10 cellular contexts compared by ENCODE assay signal in the genomic region with DNA sequence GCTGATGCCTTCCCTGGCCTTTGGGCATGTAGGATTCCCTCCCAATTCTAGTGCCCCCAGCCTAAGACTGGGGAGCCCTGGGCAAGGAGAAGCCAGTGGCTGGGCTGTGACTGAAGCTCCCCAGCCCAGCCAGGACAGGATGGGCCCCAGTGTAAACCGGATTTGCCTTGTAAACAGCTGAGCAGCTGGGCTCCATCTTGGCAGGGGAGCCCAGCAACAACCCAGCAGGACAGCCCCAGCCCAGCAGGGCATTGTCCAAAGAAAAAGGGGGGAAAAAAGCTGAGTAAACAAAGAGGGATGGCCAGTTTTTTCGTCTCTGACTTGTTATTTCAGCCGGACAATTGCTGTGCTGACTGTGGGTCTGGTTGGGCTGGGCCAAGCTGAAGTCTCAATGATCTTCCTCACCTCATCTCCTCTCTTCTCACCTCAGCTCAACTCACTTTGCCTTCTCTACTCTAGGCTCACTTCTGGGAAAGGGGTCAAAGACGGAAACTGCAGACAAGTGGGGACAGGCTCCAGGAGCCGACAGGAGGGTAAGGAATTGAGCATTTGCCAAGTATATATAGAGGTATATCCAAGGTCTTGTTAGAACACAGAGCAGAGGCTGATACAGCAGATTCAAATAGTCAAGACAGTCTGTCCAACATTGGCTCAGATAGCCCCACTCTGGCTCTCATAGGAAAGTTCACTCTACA.
DNase-seq lines count a peak whose midpoint lies in the region; ATAC-seq, FAIRE-seq and TF ChIP-seq lines count a peak whose summit lies in the region.
"Had no signal": no experiment of that assay in that cellular context is flagged by ENCODE, and none has a peak within 500 bp of the region (broad histone marks: within the 10 kb centered on the region; RNA-seq: fewer than 3 reads in every experiment).

No MANE protein-coding gene starts in this region.

- 71% methylated on average over 5 of the region's 5 CpGs; no CpG with 5 or more reads in 1 of the 2 experiments for WGBS in H1 (ENCODE audit: extremely low coverage in 1 of 2, insufficient coverage in 1 of 2, insufficient read length in 1 of 2, insufficient replicate concordance in 2 of 2, low coverage in 1 of 2, low lambda C conversion rate in 2 of 2, missing lambda C conversion rate in 1 of 2), 2 experiments

- H3K79me2 ChIP-seq in H1 (ENCODE audit: control insufficient read depth in 1 of 2, insufficient read depth in 2 of 2, low read length in 2 of 2): no peaks in the 10 kb centered on the region
- H3K79me2 ChIP-seq in osteoblast (ENCODE audit: insufficient read depth, low read length): no peaks in the 10 kb centered on the region

- H2BK120ac ChIP-seq in H1 (replicated peaks; ENCODE audit: low read depth, low read length): peak overlapping the region; percentile 16

- POLR2A ChIA-PET in H1 (lab: Charles Lee; ENCODE audit: partially characterized antibody): interaction anchor here (1.2 kb wide), 1 partner anchor 10 kb away, joined by 3 read pairs; no protein-coding TSS in a partner anchor

- H3K4me2 ChIP-seq in H1 (ENCODE audit: insufficient read depth in 1 of 2, low read depth in 2 of 2, low read length in 2 of 2) (no peak overlapping the region), osteoblast (ENCODE audit: insufficient read depth, low read length) (no peak overlapping the region)

- H4K20me1 ChIP-seq in H1 (replicated peaks in 1 of 2; ENCODE audit: control insufficient read depth in 1 of 2, insufficient read depth in 2 of 2, low read length in 2 of 2): no peaks in the 10 kb centered on the region
- H4K20me1 ChIP-seq in osteoblast (ENCODE audit: insufficient read depth, low read length): no peaks in the 10 kb centered on the region

- H3K79me1 ChIP-seq in H1 (ENCODE audit: low read depth, low read length): no peaks in the 10 kb centered on the region; the same call in 1 of the 2 replicates

- no peak overlapping the region for H3K23ac ChIP-seq in H1 (ENCODE audit: insufficient read length)

- H3K27me3 ChIP-seq in H1 (replicated peaks in 1 of 4; ENCODE audit: control insufficient read depth in 3 of 4, extremely low read depth in 1 of 4, insufficient read depth in 3 of 4, low read length in 3 of 4) (no peaks in the 10 kb centered on the region), osteoblast (ENCODE audit: insufficient read depth, low read length) (peaks cover 53% of the 10 kb centered on the region)

- H3K9ac ChIP-seq in H1 (replicated peaks in 1 of 4; ENCODE audit: extremely low read depth in 1 of 4, low read depth in 3 of 4, low read length in 3 of 4): no peak overlapping the region; a peak in 1 of 7 replicates

- H3K27ac ChIP-seq in H1 (ENCODE audit: low read depth, low read length) (peak overlapping the region; percentile 1; the same call in 1 of the 2 replicates), osteoblast (ENCODE audit: low read depth, low read length) (no peak overlapping the region)

- FAIRE-seq in H1 (lab: Jason Lieb, UNC): no peak

- H4K91ac ChIP-seq in H1 (replicated peaks; ENCODE audit: insufficient read length, low read length): no peak overlapping the region

- H3K4me3 ChIP-seq in H1 (ENCODE audit: extremely low read depth in 1 of 4, insufficient read depth in 2 of 4, low read depth in 3 of 4, low read length in 4 of 4): no peak overlapping the region
- H3K4me3 ChIP-seq in osteoblast (ENCODE audit: insufficient read depth, low read length): no peak overlapping the region

- H3K23me2 ChIP-seq in H1 (ENCODE audit: low read depth, low read length): no peaks in the 10 kb centered on the region

- no peak overlapping the region for H4K8ac ChIP-seq in H1 (ENCODE audit: extremely low read depth, insufficient read depth, low read length)

- H3K56ac ChIP-seq in H1 (replicated peaks; ENCODE audit: insufficient read length, low read depth, low read length): no peak overlapping the region

- H3K9me3 ChIP-seq in H1 (ENCODE audit: insufficient read depth in 2 of 2, low read depth in 1 of 2, low read length in 1 of 2): no peaks in the 10 kb centered on the region
- no peaks in the 10 kb centered on the region for H3K9me3 ChIP-seq in osteoblast (ENCODE audit: low read depth, low read length)

- H4K5ac ChIP-seq in H1 (ENCODE audit: insufficient read length, low read depth, low read length): no peak overlapping the region

- H2BK12ac ChIP-seq in H1 (ENCODE audit: low read depth, low read length): peak overlapping the region; percentile 56; the same call in 1 of the 2 replicates

- peak overlapping the region; percentile 35 for H2BK20ac ChIP-seq in H1 (ENCODE audit: low read length)

- no peaks in the 10 kb centered on the region for H3K36me3 ChIP-seq in H1 (ENCODE audit: control insufficient read depth in 2 of 4, insufficient read depth in 4 of 4, low read length in 3 of 4)
- no peaks in the 10 kb centered on the region for H3K36me3 ChIP-seq in osteoblast (ENCODE audit: insufficient read depth, low read length)

- no peak overlapping the region for H2BK15ac ChIP-seq in H1 (ENCODE audit: low read length)

- peak overlapping the region; percentile 41; the same call in 1 of the 2 replicates for H2BK5ac ChIP-seq in H1 (ENCODE audit: low read depth, low read length)

- no peak for TF ChIP-seq RAD21 in H1 (IDR thresholded peaks at IDR 0.05 in 1 of 2, conservative IDR thresholded peaks at IDR 0.05 in 1 of 2; ENCODE audit: low read depth in 2 of 2, low read length in 2 of 2)

- H3K14ac ChIP-seq in H1 (ENCODE audit: insufficient read length): no peak overlapping the region

- ATAC-seq in HG03108 (IDR thresholded peaks at IDR 0.05; ENCODE audit: unreplicated experiment): no peak

- TF ChIP-seq CTCF in H1 (IDR thresholded peaks at IDR 0.05; ENCODE audit: control extremely low read depth in 1 of 3, insufficient read depth in 1 of 3, low read depth in 1 of 3, low read length in 3 of 3) (no peak), osteoblast (IDR thresholded peaks at IDR 0.05; ENCODE audit: extremely low read depth, low read depth, low read length) (no peak)

- DNase-seq in COR-L47 (lab: John Stamatoyannopoulos, UW) (peak; percentile 58), NCI-H146 treated with DMSO at 0.1 percent for 48 hours (lab: John Stamatoyannopoulos, UW; ENCODE audit: unreplicated experiment) (peak; percentile 92), H1 (ENCODE audit: low read depth in 1 of 2, low spot score in 2 of 2) (no peak), middle frontal gyrus (ENCODE audit: extremely low spot score, low spot score) (peak; percentile 14), osteoblast (ENCODE audit: insufficient read length, low spot score, missing footprints) (no peak), HuH-7.5 (ENCODE audit: low spot score) (no peak), mucosa of gallbladder (ENCODE audit: low spot score) (no peak)
- DNase-seq: activated naive CD4-positive, alpha-beta T cell treated with Interleukin-2 at 50 U/mL for 16 hours; NCI-H2107 had no signal

- H2AFZ ChIP-seq in H1 (ENCODE audit: low read length) (no peak overlapping the region), osteoblast (ENCODE audit: low read length) (no peak overlapping the region)

- no peak overlapping the region for H2AK5ac ChIP-seq in H1 (ENCODE audit: low read depth, low read length)

- no peak overlapping the region for H3K18ac ChIP-seq in H1 (ENCODE audit: extremely low read depth, low read length)

- no peak for TF ChIP-seq POLR2A in H1 (IDR thresholded peaks at IDR 0.05; ENCODE audit: control extremely low read depth in 1 of 2, low read depth in 2 of 2, low read length in 2 of 2)

- peaks cover 4 to 9% (median 6%) of the 10 kb centered on the region in 4 experiments; a peak in 6 of 7 replicates for H3K4me1 ChIP-seq in H1 (replicated peaks in 1 of 4; ENCODE audit: control insufficient read depth in 3 of 4, insufficient read depth in 4 of 4, low read length in 3 of 4)
- H3K4me1 ChIP-seq in osteoblast (ENCODE audit: insufficient read depth, low read length): no peaks in the 10 kb centered on the region

- TF ChIP-seq EP300 in H1 (IDR thresholded peaks at IDR 0.05; ENCODE audit: borderline replicate concordance in 1 of 2, low read depth in 2 of 2, low read length in 2 of 2): peak in 1 of 2 experiments; percentile 54; a peak in 1 of 3 replicates

- CTCF ChIA-PET in H1 (lab: Charles Lee; ENCODE audit: partially characterized antibody): interaction anchor here (0.8 to 11.1 kb wide), 15 partner anchors 9 to 359 kb away, joined by 3 to 112 read pairs (median 4); no protein-coding TSS in a partner anchor

- H3K4ac ChIP-seq in H1 (replicated peaks; ENCODE audit: insufficient read length, low read depth, low read length): no peak overlapping the region

TF ChIP-seq in H1, 55 proteins besides CTCF, POLR2A, EP300 and RAD21 (continues in another document):
- TF ChIP-seq, protein P1, sequence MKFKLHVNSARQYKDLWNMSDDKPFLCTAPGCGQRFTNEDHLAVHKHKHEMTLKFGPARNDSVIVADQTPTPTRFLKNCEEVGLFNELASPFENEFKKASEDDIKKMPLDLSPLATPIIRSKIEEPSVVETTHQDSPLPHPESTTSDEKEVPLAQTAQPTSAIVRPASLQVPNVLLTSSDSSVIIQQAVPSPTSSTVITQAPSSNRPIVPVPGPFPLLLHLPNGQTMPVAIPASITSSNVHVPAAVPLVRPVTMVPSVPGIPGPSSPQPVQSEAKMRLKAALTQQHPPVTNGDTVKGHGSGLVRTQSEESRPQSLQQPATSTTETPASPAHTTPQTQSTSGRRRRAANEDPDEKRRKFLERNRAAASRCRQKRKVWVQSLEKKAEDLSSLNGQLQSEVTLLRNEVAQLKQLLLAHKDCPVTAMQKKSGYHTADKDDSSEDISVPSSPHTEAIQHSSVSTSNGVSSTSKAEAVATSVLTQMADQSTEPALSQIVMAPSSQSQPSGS (IDR thresholded peaks at IDR 0.05; ENCODE audit: low read length): no peak
- TF ChIP-seq YY1 (IDR thresholded peaks at IDR 0.05; ENCODE audit: low read depth, low read length): peak; percentile 75
- no peak for TF ChIP-seq SAP30 (IDR thresholded peaks at IDR 0.05; ENCODE audit: insufficient read depth, insufficient replicate concordance, low read length)
- TF ChIP-seq GTF2F1 (IDR thresholded peaks at IDR 0.05; ENCODE audit: borderline replicate concordance, low read depth, low read length): no peak
- TF ChIP-seq SP1 (IDR thresholded peaks at IDR 0.05; ENCODE audit: low read depth, low read length): 0 out of 2 replicates have a peak, but pooled peaks have one; percentile 16
- no peak for TF ChIP-seq ZNF274 (IDR thresholded peaks at IDR 0.05; ENCODE audit: borderline replicate concordance, extremely low read depth, low read length)
- 0 out of 2 replicates have a peak, but pooled peaks have one; percentile 71 for TF ChIP-seq TCF12 (IDR thresholded peaks at IDR 0.05; ENCODE audit: low read depth, low read length)
- TF ChIP-seq TAF7 (optimal IDR thresholded peaks at IDR 0.05; ENCODE audit: borderline replicate concordance, low read depth, low read length): peak; percentile 53
- TF ChIP-seq BCL11A (IDR thresholded peaks at IDR 0.05; ENCODE audit: low read depth in 2 of 2, low read length in 2 of 2): no peak
- no peak for TF ChIP-seq JUN (IDR thresholded peaks at IDR 0.05; ENCODE audit: low read depth, low read length)
- TF ChIP-seq POU5F1 (IDR thresholded peaks at IDR 0.05; ENCODE audit: low read depth, low read length): no peak

Comparison
In these comparisons a context has a peak if more than half of its experiments do, and no peak if none do; other contexts are left out.
1. DNase-seq: peak in COR-L47 (single experiment), NCI-H146 treated with DMSO at 0.1 percent for 48 hours (single experiment) and middle frontal gyrus (single experiment); none in H1 (0 of 2), osteoblast (single experiment), HuH-7.5 (single experiment) and mucosa of gallbladder (single experiment).